Comparison of ENCODE assay signal across 8 cellular contexts in genomic region chr11:123063396-123064267, GRCh38. TPM values are rescaled to one million over a fixed set of nuclear protein-coding genes. Genes with fewer than 3 reads are reported as not detected.
DNase-seq lines count a peak whose midpoint lies in the region; ATAC-seq and TF ChIP-seq lines count a peak whose summit lies in the region.

No MANE protein-coding gene starts in this region.

- H3K4me3 ChIP-seq in GM06990 (replicated peaks; ENCODE audit: low read depth, low read length) (peak overlapping the region; percentile 89), heart right ventricle (peak overlapping the region; percentile 67 to 96 (median 85)), prostate gland (peak overlapping the region; percentile 73 to 91)

- peak overlapping the region; percentile 98 for H3K27ac Mint-ChIP-seq in activated naive CD4-positive, alpha-beta T cell treated with anti-CD3 and anti-CD28 coated beads, Interleukin-2, amount 50 U/mL, for 24 hours

- peaks cover 31% of the 10 kb centered on the region for H3K4me1 Mint-ChIP-seq in activated naive CD4-positive, alpha-beta T cell treated with anti-CD3 and anti-CD28 coated beads, Interleukin-2, amount 50 U/mL, for 24 hours

- no peaks in the 10 kb centered on the region for H3K27me3 Mint-ChIP-seq in activated naive CD4-positive, alpha-beta T cell treated with anti-CD3 and anti-CD28 coated beads, Interleukin-2, amount 50 U/mL, for 24 hours

- H3K36me3 ChIP-seq in GM06990 (ENCODE audit: control insufficient read depth, insufficient read depth, low read length) (peaks cover 13% of the 10 kb centered on the region), heart right ventricle (peaks cover 0 to 30% (median 18%) of the 10 kb centered on the region in 9 donors), prostate gland (peaks cover 1 to 13% of the 10 kb centered on the region in 2 donors)

- H3K4me3 Mint-ChIP-seq in activated naive CD4-positive, alpha-beta T cell treated with anti-CD3 and anti-CD28 coated beads, Interleukin-2, amount 50 U/mL, for 24 hours, result peak overlapping the region; percentile 99

- peaks cover 7 to 58% (median 41%) of the 10 kb centered on the region in 9 donors for H3K4me1 ChIP-seq in heart right ventricle
- H3K4me1 ChIP-seq in prostate gland (replicated peaks), result peaks cover 6% of the 10 kb centered on the region

- ATAC-seq in heart right ventricle, result no peak
- ATAC-seq in esophagus mucosa, result no peak
- ATAC-seq in GM18517 (IDR thresholded peaks at IDR 0.05; ENCODE audit: unreplicated experiment), result no peak

- 12 to 16% methylated on average over 10 of the region's 10 CpGs for WGBS in heart right ventricle, 2 donors
- 25% methylated on average over 10 of the region's 10 CpGs for WGBS in prostate gland

- no peaks in the 10 kb centered on the region for H3K9me3 Mint-ChIP-seq in activated naive CD4-positive, alpha-beta T cell treated with anti-CD3 and anti-CD28 coated beads, Interleukin-2, amount 50 U/mL, for 24 hours

- H3K9me3 ChIP-seq in heart right ventricle (no peaks in the 10 kb centered on the region), prostate gland (no peaks in the 10 kb centered on the region)

- H3K27me3 ChIP-seq in GM06990 (replicated peaks; ENCODE audit: control insufficient read depth, insufficient read depth, low read length) (no peaks in the 10 kb centered on the region), heart right ventricle (no peaks in the 10 kb centered on the region), prostate gland (replicated peaks; ENCODE audit: insufficient read depth) (no peaks in the 10 kb centered on the region)

- no peak for TF ChIP-seq CTCF in GM06990 (IDR thresholded peaks at IDR 0.05; ENCODE audit: insufficient read depth, low read length, poor library complexity, severe bottlenecking)
- no peak for TF ChIP-seq CTCF in heart right ventricle (IDR thresholded peaks at IDR 0.05)
- TF ChIP-seq CTCF in prostate gland (IDR thresholded peaks at IDR 0.05), result peak in 1 of 4 experiments; percentile 3

- peaks cover 32% of the 10 kb centered on the region for H3K36me3 Mint-ChIP-seq in activated naive CD4-positive, alpha-beta T cell treated with anti-CD3 and anti-CD28 coated beads, Interleukin-2, amount 50 U/mL, for 24 hours

- no peak for TF ChIP-seq POLR2A in prostate gland (IDR thresholded peaks at IDR 0.05)

- DNase-seq in A172 (ENCODE audit: low spot score) (peak; percentile 29), GM06990 (ENCODE audit: extremely low read depth, insufficient read length) (no peak), NOMO-1 treated with DMSO at 0.1 percent for 48 hours (lab: John Stamatoyannopoulos, UW; ENCODE audit: unreplicated experiment) (peak; percentile 59), heart right ventricle (peak in 1 of 2 donors; percentile 50), prostate gland (ENCODE audit: low spot score) (peak; percentile 25)

- peak overlapping the region; percentile 99 to 100 (median 100) for H3K27ac ChIP-seq in heart right ventricle
- peak overlapping the region; percentile 100 for H3K27ac ChIP-seq in prostate gland

- intact Hi-C loops in heart right ventricle (cut with DNase I) (loop anchor here in 4 of 10 donors (2.0 to 5.0 kb wide), 3 partner anchors 39 to 73 kb away; no protein-coding TSS in a partner anchor), prostate gland (cut with DNase I) (no loop called here)

RNA-seq across cellular contexts. Expression of gene HSPA8, which starts 1.7 kb away (rescaled TPM):
- 3,086 and 3,613 TPM in 2 replicates for total RNA-seq in A172 (2014; rRNA removed; shearing (Covaris generic))
- total RNA-seq in heart right ventricle (1,000 to 10,000 TPM in 7 of 10 donors, 100 to 1,000 TPM in 3; 700 to 1,440 (median 1,139) TPM), prostate gland (100 to 1,000 TPM; 799 to 842 TPM), esophagus mucosa (681 TPM)
- polyA plus RNA-seq in heart right ventricle, result 100 to 1,000 TPM in 1 of 2 donors, 10 to 100 TPM in 1; 52.9 to 860 TPM
